ENCODE assay signal across 23 cellular contexts in genomic region chr11:122998727-122999370, GRCh38. TPM values are rescaled to one million over a fixed set of nuclear protein-coding genes. Genes with fewer than 3 reads are reported as not detected.
"Had no signal": no experiment of that assay in that cellular context is flagged by ENCODE, and none has a peak within 500 bp of the region (broad histone marks: within the 10 kb centered on the region; RNA-seq: fewer than 3 reads in every experiment).

No MANE protein-coding gene starts in this region.

- H3K27ac Mint-ChIP-seq: activated CD8-positive, alpha-beta memory T cell treated with anti-CD3 and anti-CD28 coated beads, Interleukin-2, amount 10 ng/mL, durations not matched to agents 7 days and 5 days; activated naive CD8-positive, alpha-beta T cell treated with anti-CD3 and anti-CD28 coated beads for 36 hours; naive thymus-derived CD4-positive, alpha-beta T cell; progenitor cell of endocrine pancreas; stimulated activated memory B cell treated with anti-CD40 and anti-IgM and Interleukin-4, amounts not matched to agents 10 μg/mL and 1 μg/mL and 100 μg/mL, for 72 hours had no signal

- H3K36me3 ChIP-seq: cardiac muscle cell, right lobe of liver, spleen, transverse colon had no signal

- H3K36me3 Mint-ChIP-seq: activated CD8-positive, alpha-beta memory T cell treated with anti-CD3 and anti-CD28 coated beads, Interleukin-2, amount 10 ng/mL, durations not matched to agents 7 days and 5 days; activated naive CD8-positive, alpha-beta T cell treated with anti-CD3 and anti-CD28 coated beads for 36 hours; naive thymus-derived CD4-positive, alpha-beta T cell; stimulated activated memory B cell treated with anti-CD40 and anti-IgM and Interleukin-4, amounts not matched to agents 10 μg/mL and 1 μg/mL and 100 μg/mL, for 72 hours had no signal

- ATAC-seq: activated CD4-positive, CD25-positive, alpha-beta regulatory T cell treated with anti-CD3 and anti-CD28 coated beads, Interleukin-2, amount 50 U/mL, for 24 hours; activated CD8-positive, alpha-beta memory T cell treated with anti-CD3 and anti-CD28 coated beads, Interleukin-2, amount 10 ng/mL, durations not matched to agents 7 days and 5 days; activated T-cell treated with anti-CD3 and anti-CD28 coated beads, Interleukin-2, amount 50 U/mL, for 4 hours; left cardiac atrium; naive thymus-derived CD4-positive, alpha-beta T cell; right lobe of liver; stimulated activated memory B cell treated with anti-CD40 and anti-IgM and Interleukin-4, amounts not matched to agents 10 μg/mL and 1 μg/mL and 100 μg/mL, for 72 hours had no signal

- H3K4me1 Mint-ChIP-seq: activated CD8-positive, alpha-beta memory T cell treated with anti-CD3 and anti-CD28 coated beads, Interleukin-2, amount 10 ng/mL, durations not matched to agents 7 days and 5 days; activated naive CD8-positive, alpha-beta T cell treated with anti-CD3 and anti-CD28 coated beads for 36 hours; naive thymus-derived CD4-positive, alpha-beta T cell; stimulated activated memory B cell treated with anti-CD40 and anti-IgM and Interleukin-4, amounts not matched to agents 10 μg/mL and 1 μg/mL and 100 μg/mL, for 72 hours had no signal

- H3K27me3 ChIP-seq: right lobe of liver had no signal

- H3K9me3 ChIP-seq: right lobe of liver, spleen, transverse colon had no signal

- H3K9me3 Mint-ChIP-seq: activated naive CD8-positive, alpha-beta T cell treated with anti-CD3 and anti-CD28 coated beads for 36 hours; activated T-cell treated with anti-CD3 and anti-CD28 coated beads, Interleukin-2, amount 50 U/mL, for 4 hours; naive thymus-derived CD4-positive, alpha-beta T cell; stimulated activated memory B cell treated with anti-CD40 and anti-IgM and Interleukin-4, amounts not matched to agents 10 μg/mL and 1 μg/mL and 100 μg/mL, for 72 hours had no signal

- H3K4me3 ChIP-seq: cardiac muscle cell, coronary artery, right lobe of liver, spleen, transverse colon had no signal

- DNase-seq: activated CD8-positive, alpha-beta memory T cell treated with anti-CD3 and anti-CD28 coated beads, Interleukin-2, amount 10 ng/mL, durations not matched to agents 7 days and 5 days; activated gamma-delta T cell treated with Interleukin-2 at 50 U/mL for 16 hours; activated naive CD8-positive, alpha-beta T cell treated with anti-CD3 and anti-CD28 coated beads for 36 hours; activated T-cell treated with anti-CD3 and anti-CD28 coated beads, Interleukin-2, amount 50 U/mL, for 4 hours; anterior cingulate cortex; effector CD4-positive, alpha-beta T cell; hippocampal formation; left cardiac atrium; naive thymus-derived CD4-positive, alpha-beta T cell; right lobe of liver; spleen; stimulated activated CD4-positive, alpha-beta T cell treated with anti-CD3 and anti-CD28 coated beads, Interleukin-1b, Interleukin-23, amount 100 ng/mL, for 48 hours; transverse colon had no signal

- H3K4me1 ChIP-seq: right lobe of liver, spleen, transverse colon had no signal

- H3K4me3 Mint-ChIP-seq: activated CD8-positive, alpha-beta memory T cell treated with anti-CD3 and anti-CD28 coated beads, Interleukin-2, amount 10 ng/mL, durations not matched to agents 7 days and 5 days; activated naive CD8-positive, alpha-beta T cell treated with anti-CD3 and anti-CD28 coated beads for 36 hours; activated T-cell treated with anti-CD3 and anti-CD28 coated beads, Interleukin-2, amount 50 U/mL, for 4 hours; naive thymus-derived CD4-positive, alpha-beta T cell; stimulated activated memory B cell treated with anti-CD40 and anti-IgM and Interleukin-4, amounts not matched to agents 10 μg/mL and 1 μg/mL and 100 μg/mL, for 72 hours had no signal

- H3K27ac ChIP-seq: cardiac muscle cell, coronary artery, right lobe of liver, spleen, transverse colon had no signal

RNA-seq across cellular contexts. Expression of gene BSX, which starts 17.2 kb away (rescaled TPM):
- total RNA-seq: activated CD8-positive, alpha-beta memory T cell treated with anti-CD3 and anti-CD28 coated beads, Interleukin-2, amount 10 ng/mL, durations not matched to agents 7 days and 5 days; activated naive CD8-positive, alpha-beta T cell treated with anti-CD3 and anti-CD28 coated beads for 36 hours; activated T-cell treated with anti-CD3 and anti-CD28 coated beads, Interleukin-2, amount 50 U/mL, for 4 hours; cardiac muscle cell; glomerular endothelial cell; left cardiac atrium; lung microvascular endothelial cell; mononuclear cell; naive thymus-derived CD4-positive, alpha-beta T cell; progenitor cell of endocrine pancreas; right lobe of liver; spleen; subcutaneous adipose tissue; T-helper 2 cell treated with Interferon-gamma antibody and Interleukin-4, amounts not matched to agents 100 ng/mL and 5 ng/mL, for 36 hours; transverse colon had no signal
- polyA plus RNA-seq: cardiac muscle cell; naive thymus-derived CD4-positive, alpha-beta T cell; spleen had no signal
